Comparison of ENCODE assay signal across 13 cellular contexts in the genomic region with DNA sequence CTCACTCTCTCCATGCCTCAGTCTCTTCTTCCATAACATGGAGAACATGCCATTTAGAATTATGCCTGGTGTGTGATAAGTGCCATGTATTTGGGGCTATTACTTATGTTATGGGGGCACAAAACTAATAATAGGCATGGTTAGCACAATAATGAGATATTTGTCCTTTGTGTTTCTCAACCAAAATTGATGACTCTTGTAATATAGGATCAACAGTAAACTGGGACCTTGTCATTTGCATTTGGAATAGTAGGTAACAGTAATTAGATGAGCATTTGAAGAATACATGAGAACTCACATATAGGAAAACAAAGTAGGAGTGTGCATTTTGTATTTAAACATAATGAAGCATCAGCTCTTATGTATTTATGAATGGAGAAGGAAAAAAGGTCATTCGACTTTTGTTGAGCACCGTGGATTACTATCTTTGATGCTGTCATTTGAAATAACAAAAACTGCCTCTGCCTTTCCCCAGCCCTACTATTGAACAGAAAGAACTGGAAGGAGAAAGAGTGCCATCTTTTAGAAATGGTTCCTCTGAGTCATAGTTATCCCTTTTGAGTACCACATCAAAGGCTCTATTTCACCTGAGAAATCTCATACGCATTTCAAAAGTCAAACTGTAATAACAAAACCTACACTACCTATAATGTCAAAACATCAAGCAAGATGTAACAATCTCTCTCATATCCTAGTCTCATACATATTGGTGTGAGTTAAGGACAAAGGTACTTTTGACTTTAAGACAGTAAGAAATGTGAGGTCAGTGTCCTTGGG.
DNase-seq lines count a peak whose midpoint lies in the region; ATAC-seq and TF ChIP-seq lines count a peak whose summit lies in the region.
"Had no signal": no experiment of that assay in that cellular context is flagged by ENCODE, and none has a peak within 500 bp of the region (broad histone marks: within the 10 kb centered on the region; RNA-seq: fewer than 3 reads in every experiment).

No MANE protein-coding gene starts in this region.

- no peak overlapping the region for H3K4me3 Mint-ChIP-seq in T-cell
- H3K4me3 Mint-ChIP-seq: CD8-positive, alpha-beta memory T cell had no signal

- no peaks in the 10 kb centered on the region for H3K36me3 ChIP-seq in uterus

- peak; percentile 98 for ATAC-seq in GM18868 (IDR thresholded peaks at IDR 0.05; ENCODE audit: unreplicated experiment)
- peak; percentile 76 for ATAC-seq in HG02623 (IDR thresholded peaks at IDR 0.05; ENCODE audit: unreplicated experiment)
- peak; percentile 74 to 91 (median 79) for ATAC-seq in T-cell (replicated peaks in 1 of 4)

- peaks cover 2 to 15% of the 10 kb centered on the region in 2 donors for H3K27me3 Mint-ChIP-seq in T-cell

- H3K4me1 ChIP-seq in uterus, result peaks cover 0 to 4% of the 10 kb centered on the region in 2 donors

- intact Hi-C loops in uterus (cut with DNase I; ENCODE audit: low total_unique reads), result no loop called here

- TF ChIP-seq POLR2A in uterus (IDR thresholded peaks at IDR 0.05), result no peak

- peak; percentile 1 for DNase-seq in GM13977 (ENCODE audit: low spot score)
- no peak for DNase-seq in T-cell
- DNase-seq in NCI-H1417 (lab: John Stamatoyannopoulos, UW), result no peak
- DNase-seq in uterus, result no peak
- no peak for DNase-seq in DMS79 (lab: John Stamatoyannopoulos, UW)
- DNase-seq: activated CD4-positive, alpha-beta T cell treated with anti-CD3 and anti-CD28 coated beads, Interleukin-2, amount 50 U/mL, for 48 hours; amygdala; dermis blood vessel endothelial cell; substantia nigra; SW 1271 had no signal

- H3K27ac ChIP-seq in uterus, result no peak overlapping the region

- in situ Hi-C loops in GM13977 (cut with MboI; ENCODE audit: low pct_unique_long_range_greater_than_20kb, low sequenced_read_pairs, unreplicated experiment), result no loop called here

- H3K27me3 ChIP-seq in uterus, result no peaks in the 10 kb centered on the region

- H3K4me1 Mint-ChIP-seq in T-cell, result peaks cover 0 to 16% (median 12%) of the 10 kb centered on the region in 3 donors

- H3K27ac Mint-ChIP-seq in T-cell, result no peak overlapping the region

- CTCF ChIA-PET in T-cell (lab: Charles Lee), result no interaction called here

- POLR2A ChIA-PET in T-cell (lab: Charles Lee), result interaction anchor here in 1 of 2 donors (1.0 kb wide), 1 partner anchor 23 kb away, joined by 3 read pairs; no protein-coding TSS in a partner anchor

- H3K36me3 Mint-ChIP-seq in T-cell, result no peaks in the 10 kb centered on the region
- H3K36me3 Mint-ChIP-seq: CD8-positive, alpha-beta memory T cell had no signal

- TF ChIP-seq CTCF in GM13977 (IDR thresholded peaks at IDR 0.05; ENCODE audit: extremely low read depth, insufficient read depth, missing control alignments), result no peak
- no peak for TF ChIP-seq CTCF in uterus (IDR thresholded peaks at IDR 0.05)

- H3K9me3 Mint-ChIP-seq in T-cell, result no peaks in the 10 kb centered on the region
- H3K9me3 Mint-ChIP-seq: CD8-positive, alpha-beta memory T cell had no signal

- H3K4me3 ChIP-seq in uterus, result no peak overlapping the region

- no peaks in the 10 kb centered on the region for H3K9me3 ChIP-seq in uterus
